Comparison of ENCODE assay signal across 21 cellular contexts in the genomic region with DNA sequence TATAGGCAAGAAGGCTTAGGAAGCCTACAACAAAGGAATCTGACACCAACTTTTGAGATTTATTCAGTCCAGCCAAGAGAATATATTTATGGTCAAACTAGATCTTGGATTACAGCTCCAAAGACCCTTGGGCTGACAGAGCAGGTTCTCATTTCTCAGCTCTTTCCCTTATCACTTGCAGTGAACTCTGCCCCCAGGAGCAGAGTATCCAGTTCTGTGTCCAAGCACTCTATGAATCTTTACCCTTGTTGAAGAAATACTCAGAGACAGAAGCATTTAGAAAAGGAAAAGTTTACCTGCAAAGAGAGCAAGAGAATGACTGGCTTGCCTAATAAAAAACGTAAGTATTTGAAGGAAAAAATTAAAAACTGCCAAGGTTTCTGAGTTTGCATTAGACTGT.
A peak's percentile ranks its signal among the peaks of the same experiment; 100 is the strongest.
DNase-seq lines count a peak whose midpoint lies in the region; ATAC-seq and TF ChIP-seq lines count a peak whose summit lies in the region.
"Had no signal": no experiment of that assay in that cellular context is flagged by ENCODE, and none has a peak within 500 bp of the region (broad histone marks: within the 10 kb centered on the region; RNA-seq: fewer than 3 reads in every experiment).

No MANE protein-coding gene starts in this region.

- peaks cover 95% of the 10 kb centered on the region for H3K36me3 Mint-ChIP-seq in Caco-2 (ENCODE audit: insufficient read depth, unreplicated experiment)

- no peak overlapping the region for H2AFZ ChIP-seq in smooth muscle cell (ENCODE audit: low read depth)
- H2AFZ ChIP-seq: GM23248 had no signal

- intact Hi-C loops in Caco-2 (cut with micrococcal nuclease; ENCODE audit: unreplicated experiment) (no loop called here), right lobe of liver (cut with DNase I) (no loop called here)

- peaks cover 47% of the 10 kb centered on the region for H3K4me1 Mint-ChIP-seq in Caco-2 (ENCODE audit: low read depth, unreplicated experiment)
- H3K4me1 Mint-ChIP-seq: H9 had no signal

- H3K27ac Mint-ChIP-seq in Caco-2 (ENCODE audit: unreplicated experiment) = peak overlapping the region; percentile 71
- H3K27ac Mint-ChIP-seq: CD14-positive monocyte; CD4-positive, alpha-beta T cell; H9 had no signal

- no peaks in the 10 kb centered on the region for H3F3A ChIP-seq in smooth muscle cell (ENCODE audit: low read depth)

- no peak for TF ChIP-seq POLR2A in right lobe of liver (IDR thresholded peaks at IDR 0.05)

- 55% methylated on average over 1 of the region's 1 CpG for WGBS in right lobe of liver (ENCODE audit: insufficient coverage, low coverage, low lambda C conversion rate, missing lambda C conversion rate)
- WGBS in smooth muscle cell (ENCODE audit: low lambda C conversion rate) = 86% methylated on average over 1 of the region's 1 CpG

- BruUV-seq in Caco-2 (replicated peaks; lab: Mats Ljungman, UMichigan) = no TSS peak

- peak overlapping the region; percentile 70 for H3K4me3 Mint-ChIP-seq in Caco-2 (ENCODE audit: unreplicated experiment)
- H3K4me3 Mint-ChIP-seq: CD14-positive monocyte; CD4-positive, alpha-beta T cell; H9 had no signal

- DNase-seq in Caco-2 = peak in 1 of 2 experiments; percentile 30
- DNase-seq in left lobe of liver (ENCODE audit: low spot score) = peak; percentile 73
- peak in 1 of 3 donors; percentile 70 for DNase-seq in right lobe of liver
- DNase-seq in smooth muscle cell (lab: John Stamatoyannopoulos, UW; ENCODE audit: unreplicated experiment) = no peak
- no peak for DNase-seq in H4 (ENCODE audit: low spot score)
- DNase-seq in central memory CD4-positive, alpha-beta T cell = no peak
- no peak for DNase-seq in DMS79 treated with DMSO at 0.1 percent for 48 hours (lab: John Stamatoyannopoulos, UW)
- DNase-seq: BE2C; CD4-positive, alpha-beta T cell; COR-L47; DMS153; EL; GDM1; GM23248; H9 had no signal

- CTCF ChIA-PET in Caco-2 (lab: Charles Lee) = interaction anchor here (2.3 kb wide), 1 partner anchor 19 kb away, joined by 15 read pairs; a partner anchor contains a TSS

- H3K9ac ChIP-seq in smooth muscle cell (ENCODE audit: low read depth) = no peak overlapping the region
- H3K9ac ChIP-seq: BLaER1 treated with 17β-estradiol and CSF1 and Interleukin-3, amounts not matched to agents 10 nM and 100 nM; GM23248 had no signal

- H4K20me1 ChIP-seq in smooth muscle cell (ENCODE audit: low read depth) = no peaks in the 10 kb centered on the region
- H4K20me1 ChIP-seq: BLaER1 treated with 17β-estradiol and CSF1 and Interleukin-3, amounts not matched to agents 10 nM and 100 nM had no signal

- H3K27ac ChIP-seq in right lobe of liver (peak overlapping the region in 1 of 3 donors; percentile 5), smooth muscle cell (ENCODE audit: low read depth) (peak overlapping the region; percentile 40)
- H3K27ac ChIP-seq: 22Rv1; BLaER1 treated with 17β-estradiol and CSF1 and Interleukin-3, amounts not matched to agents 10 nM and 100 nM; GM23248 had no signal

- ATAC-seq in left lobe of liver (peak; percentile 72), right lobe of liver (peak; percentile 57 to 76 (median 60)), HG03439 (IDR thresholded peaks at IDR 0.05; ENCODE audit: unreplicated experiment) (no peak)
- ATAC-seq: GM12878, HCT116 had no signal

- no peaks in the 10 kb centered on the region for H3K27me3 ChIP-seq in Caco-2 (replicated peaks; ENCODE audit: control insufficient read depth, insufficient read depth, low read length)
- no peaks in the 10 kb centered on the region for H3K27me3 ChIP-seq in right lobe of liver
- no peaks in the 10 kb centered on the region for H3K27me3 ChIP-seq in smooth muscle cell (ENCODE audit: low read depth)
- H3K27me3 ChIP-seq: BE2C; BLaER1 treated with 17β-estradiol and CSF1 and Interleukin-3, amounts not matched to agents 10 nM and 100 nM had no signal

- no peak overlapping the region for H3K4me2 ChIP-seq in smooth muscle cell
- H3K4me2 ChIP-seq: BLaER1 treated with 17β-estradiol and CSF1 and Interleukin-3, amounts not matched to agents 10 nM and 100 nM had no signal

- H3K4me3 ChIP-seq in Caco-2 (ENCODE audit: low read depth, low read length) (no peak overlapping the region), right lobe of liver (no peak overlapping the region), smooth muscle cell (no peak overlapping the region)
- H3K4me3 ChIP-seq: BLaER1 treated with 17β-estradiol and CSF1 and Interleukin-3, amounts not matched to agents 10 nM and 100 nM; GM12878; GM23248 had no signal

- 0 out of 2 replicates have a peak, but pooled peaks cover 5% of the 10 kb centered on the region for H3K9me3 ChIP-seq in Caco-2
- H3K9me3 ChIP-seq in right lobe of liver = no peaks in the 10 kb centered on the region
- H3K9me3 ChIP-seq in smooth muscle cell (replicated peaks; ENCODE audit: low read depth) = peaks cover 14% of the 10 kb centered on the region
- H3K9me3 ChIP-seq: BE2C had no signal

- H3K27me3 Mint-ChIP-seq in Caco-2 (ENCODE audit: insufficient read depth, unreplicated experiment) = no peaks in the 10 kb centered on the region
- H3K27me3 Mint-ChIP-seq: CD4-positive, alpha-beta T cell had no signal

- H3K36me3 ChIP-seq in Caco-2 (ENCODE audit: control insufficient read depth, insufficient read depth, low read length) (peaks cover 4% of the 10 kb centered on the region), right lobe of liver (peaks cover 0 to 4% (median 0%) of the 10 kb centered on the region in 4 donors), smooth muscle cell (ENCODE audit: low read depth) (peaks cover 30% of the 10 kb centered on the region)

- H3K4me1 ChIP-seq in Caco-2 (peaks cover 43% of the 10 kb centered on the region), right lobe of liver (peaks cover 0 to 39% (median 6%) of the 10 kb centered on the region in 4 donors), smooth muscle cell (ENCODE audit: low read depth) (no peaks in the 10 kb centered on the region)

- no peak for TF ChIP-seq CTCF in Caco-2 (IDR thresholded peaks at IDR 0.05; ENCODE audit: insufficient read depth in 1 of 2, low read depth in 1 of 2, low read length in 1 of 2, severe bottlenecking in 1 of 2, unreplicated experiment in 1 of 2)
- no peak for TF ChIP-seq CTCF in right lobe of liver (IDR thresholded peaks at IDR 0.05)
- no peak for TF ChIP-seq CTCF in smooth muscle cell (IDR thresholded peaks at IDR 0.05; ENCODE audit: borderline replicate concordance, insufficient read depth, poor library complexity, severe bottlenecking)

- H3K9me3 Mint-ChIP-seq in Caco-2 (ENCODE audit: unreplicated experiment) = peaks cover 12% of the 10 kb centered on the region

- POLR2A ChIA-PET in Caco-2 (lab: Charles Lee) = interaction anchor here (0.9 to 1.4 kb wide), 2 partner anchors 19 to 28 kb away, joined by 4 to 12 read pairs; a partner anchor contains a TSS

- peaks cover 24% of the 10 kb centered on the region for H3K79me2 ChIP-seq in smooth muscle cell (ENCODE audit: low read depth)
